Comparison of ENCODE assay signal across 1 cellular context in genomic region chr12:63712979-63713680, GRCh38. TPM values are rescaled to one million over a fixed set of nuclear protein-coding genes. Genes with fewer than 3 reads are reported as not detected.
"Had no signal": no experiment of that assay in that cellular context is flagged by ENCODE, and none has a peak within 500 bp of the region (broad histone marks: within the 10 kb centered on the region; RNA-seq: fewer than 3 reads in every experiment).

No MANE protein-coding gene starts in this region.

RNA-seq across cellular contexts. Expression of gene DPY19L2, which starts 44.8 kb away (rescaled TPM):
- polyA plus RNA-seq: immature natural killer cell had no signal
